Comparison of ENCODE assay signal across 7 cellular contexts in the genomic region with DNA sequence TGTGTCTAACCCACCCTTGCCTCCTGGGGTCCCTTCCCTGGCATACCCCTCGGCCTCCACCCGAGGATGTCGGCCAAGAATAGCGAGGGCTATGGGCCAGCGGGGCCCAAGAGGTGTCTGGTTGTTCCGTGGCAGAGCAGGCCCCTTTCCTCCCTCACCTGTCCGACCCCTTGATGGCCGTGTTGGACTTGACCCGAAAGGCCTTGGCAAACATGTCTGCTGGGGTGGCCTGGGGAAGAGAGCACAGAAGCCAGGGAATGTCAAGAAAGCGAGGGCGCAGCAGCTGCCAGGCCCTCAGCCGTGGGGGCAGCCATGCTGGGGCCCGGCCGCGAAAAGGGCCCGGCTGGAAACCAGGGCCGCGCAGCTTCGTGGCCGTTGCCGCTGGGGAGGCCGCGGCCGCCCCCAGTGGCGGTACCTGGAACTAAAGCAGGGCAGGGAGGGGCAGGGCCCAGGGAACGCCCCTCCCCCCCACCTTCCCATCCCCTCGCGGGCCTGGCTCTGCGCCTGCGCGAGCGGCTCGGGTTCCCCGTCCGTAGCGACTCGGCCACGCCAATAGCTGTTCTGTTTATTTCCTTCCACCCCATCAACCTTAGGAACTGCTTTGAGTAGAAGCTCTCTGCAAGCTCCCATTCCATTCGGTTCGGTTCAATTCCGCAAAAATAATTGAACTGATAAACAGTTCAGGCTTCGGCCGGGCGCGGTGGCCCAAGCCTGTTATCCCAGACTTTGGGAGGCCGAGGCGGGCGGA.
DNase-seq lines count a peak whose midpoint lies in the region; ATAC-seq and TF ChIP-seq lines count a peak whose summit lies in the region.

A gene with protein sequence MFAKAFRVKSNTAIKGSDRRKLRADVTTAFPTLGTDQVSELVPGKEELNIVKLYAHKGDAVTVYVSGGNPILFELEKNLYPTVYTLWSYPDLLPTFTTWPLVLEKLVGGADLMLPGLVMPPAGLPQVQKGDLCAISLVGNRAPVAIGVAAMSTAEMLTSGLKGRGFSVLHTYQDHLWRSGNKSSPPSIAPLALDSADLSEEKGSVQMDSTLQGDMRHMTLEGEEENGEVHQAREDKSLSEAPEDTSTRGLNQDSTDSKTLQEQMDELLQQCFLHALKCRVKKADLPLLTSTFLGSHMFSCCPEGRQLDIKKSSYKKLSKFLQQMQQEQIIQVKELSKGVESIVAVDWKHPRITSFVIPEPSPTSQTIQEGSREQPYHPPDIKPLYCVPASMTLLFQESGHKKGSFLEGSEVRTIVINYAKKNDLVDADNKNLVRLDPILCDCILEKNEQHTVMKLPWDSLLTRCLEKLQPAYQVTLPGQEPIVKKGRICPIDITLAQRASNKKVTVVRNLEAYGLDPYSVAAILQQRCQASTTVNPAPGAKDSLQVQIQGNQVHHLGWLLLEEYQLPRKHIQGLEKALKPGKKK (minus strand): TSS at position 337 of the 748 bp plus-strand sequence. CDS start 123 bp downstream, at position 214.

- DNase-seq in NCI-H2081 treated with DMSO at 0.1 percent for 48 hours (lab: John Stamatoyannopoulos, UW), result peak; percentile 76
- peak; percentile 95 for DNase-seq in T1000 (lab: John Stamatoyannopoulos, UW)
- peak; percentile 72 for DNase-seq in astrocyte of the cerebellum (ENCODE audit: low read depth)
- peak; percentile 99 for DNase-seq in hepatic stellate cell (ENCODE audit: low spot score)
- DNase-seq in retina, result peak; percentile 98

- H3K4me3 ChIP-seq in astrocyte of the cerebellum (ENCODE audit: low read depth, low read length), result peak within 1 kb of the TSS; percentile 59

- TF ChIP-seq CTCF in astrocyte of the cerebellum (IDR thresholded peaks at IDR 0.05; ENCODE audit: low read depth, low read length, missing control alignments), result peak; percentile 89

- ATAC-seq in GM18511 (IDR thresholded peaks at IDR 0.05; ENCODE audit: unreplicated experiment) (peak; percentile 86), HG03025 (IDR thresholded peaks at IDR 0.05; ENCODE audit: low FRiP score, unreplicated experiment) (peak; percentile 79)

- in situ Hi-C loops in astrocyte of the cerebellum (cut with HindIII; ENCODE audit: low sequenced_read_pairs), result no loop called here

Comparison
In these comparisons a context has a peak if more than half of its experiments do, and no peak if none do; other contexts are left out.
1. Peak in every context shown above with its lines: DNase-seq, ATAC-seq and H3K4me3 ChIP-seq.